1 cellular context compared by ENCODE assay signal in genomic region chr10:21726601-21727295, GRCh38.
TF ChIP-seq lines count a peak whose summit lies in the region.

No MANE protein-coding gene starts in this region.

TF ChIP-seq in endothelial cell of umbilical vein, 7 proteins besides CTCF, POLR2A, EP300 and RAD21:
- TF ChIP-seq GATA2 (IDR thresholded peaks at IDR 0.05; ENCODE audit: insufficient read depth, insufficient read length, low read depth, low read length) (no peak), FOS (IDR thresholded peaks at IDR 0.05; ENCODE audit: borderline replicate concordance, insufficient read depth, low read length) (no peak), JUN (IDR thresholded peaks at IDR 0.05; ENCODE audit: borderline replicate concordance, insufficient read depth, insufficient read length, low read depth) (no peak), EZH2 (IDR thresholded peaks at IDR 0.05; ENCODE audit: borderline replicate concordance, low read depth, low read length, severe bottlenecking) (no peak), MYC (IDR thresholded peaks at IDR 0.05; ENCODE audit: low read depth, low read length) (no peak), MAX (IDR thresholded peaks at IDR 0.05; ENCODE audit: insufficient read depth, insufficient read length) (no peak), POLR2AphosphoS5 (IDR thresholded peaks at IDR 0.05; ENCODE audit: insufficient read depth, low read depth, low read length) (no peak)
